ENCODE assay signal across 1 cellular context in the genomic region with DNA sequence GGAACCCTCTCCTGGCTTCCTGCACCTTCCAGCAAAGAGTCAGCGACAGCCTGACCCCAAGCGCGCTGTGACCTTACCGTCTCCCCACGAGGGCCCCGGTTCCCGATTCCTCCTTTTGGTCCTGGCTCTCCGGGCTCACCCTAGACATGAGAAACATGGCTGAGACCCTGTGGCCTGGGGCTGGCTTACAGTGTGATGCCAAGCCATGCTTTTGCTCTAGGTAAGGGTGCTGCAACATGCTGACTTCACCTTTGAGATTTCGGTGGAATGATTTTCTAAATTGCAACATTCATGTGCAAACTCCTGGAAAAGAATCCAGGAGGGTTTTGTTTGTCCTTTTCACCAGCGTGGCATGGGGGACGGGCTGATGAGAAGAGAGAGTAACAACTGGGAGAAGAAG.
TF ChIP-seq lines count a peak whose summit lies in the region.

No MANE protein-coding gene starts in this region.

TF ChIP-seq in GM23338, 12 proteins besides CTCF, POLR2A, EP300 and RAD21 (continued from another document):
- TF ChIP-seq, protein P1, sequence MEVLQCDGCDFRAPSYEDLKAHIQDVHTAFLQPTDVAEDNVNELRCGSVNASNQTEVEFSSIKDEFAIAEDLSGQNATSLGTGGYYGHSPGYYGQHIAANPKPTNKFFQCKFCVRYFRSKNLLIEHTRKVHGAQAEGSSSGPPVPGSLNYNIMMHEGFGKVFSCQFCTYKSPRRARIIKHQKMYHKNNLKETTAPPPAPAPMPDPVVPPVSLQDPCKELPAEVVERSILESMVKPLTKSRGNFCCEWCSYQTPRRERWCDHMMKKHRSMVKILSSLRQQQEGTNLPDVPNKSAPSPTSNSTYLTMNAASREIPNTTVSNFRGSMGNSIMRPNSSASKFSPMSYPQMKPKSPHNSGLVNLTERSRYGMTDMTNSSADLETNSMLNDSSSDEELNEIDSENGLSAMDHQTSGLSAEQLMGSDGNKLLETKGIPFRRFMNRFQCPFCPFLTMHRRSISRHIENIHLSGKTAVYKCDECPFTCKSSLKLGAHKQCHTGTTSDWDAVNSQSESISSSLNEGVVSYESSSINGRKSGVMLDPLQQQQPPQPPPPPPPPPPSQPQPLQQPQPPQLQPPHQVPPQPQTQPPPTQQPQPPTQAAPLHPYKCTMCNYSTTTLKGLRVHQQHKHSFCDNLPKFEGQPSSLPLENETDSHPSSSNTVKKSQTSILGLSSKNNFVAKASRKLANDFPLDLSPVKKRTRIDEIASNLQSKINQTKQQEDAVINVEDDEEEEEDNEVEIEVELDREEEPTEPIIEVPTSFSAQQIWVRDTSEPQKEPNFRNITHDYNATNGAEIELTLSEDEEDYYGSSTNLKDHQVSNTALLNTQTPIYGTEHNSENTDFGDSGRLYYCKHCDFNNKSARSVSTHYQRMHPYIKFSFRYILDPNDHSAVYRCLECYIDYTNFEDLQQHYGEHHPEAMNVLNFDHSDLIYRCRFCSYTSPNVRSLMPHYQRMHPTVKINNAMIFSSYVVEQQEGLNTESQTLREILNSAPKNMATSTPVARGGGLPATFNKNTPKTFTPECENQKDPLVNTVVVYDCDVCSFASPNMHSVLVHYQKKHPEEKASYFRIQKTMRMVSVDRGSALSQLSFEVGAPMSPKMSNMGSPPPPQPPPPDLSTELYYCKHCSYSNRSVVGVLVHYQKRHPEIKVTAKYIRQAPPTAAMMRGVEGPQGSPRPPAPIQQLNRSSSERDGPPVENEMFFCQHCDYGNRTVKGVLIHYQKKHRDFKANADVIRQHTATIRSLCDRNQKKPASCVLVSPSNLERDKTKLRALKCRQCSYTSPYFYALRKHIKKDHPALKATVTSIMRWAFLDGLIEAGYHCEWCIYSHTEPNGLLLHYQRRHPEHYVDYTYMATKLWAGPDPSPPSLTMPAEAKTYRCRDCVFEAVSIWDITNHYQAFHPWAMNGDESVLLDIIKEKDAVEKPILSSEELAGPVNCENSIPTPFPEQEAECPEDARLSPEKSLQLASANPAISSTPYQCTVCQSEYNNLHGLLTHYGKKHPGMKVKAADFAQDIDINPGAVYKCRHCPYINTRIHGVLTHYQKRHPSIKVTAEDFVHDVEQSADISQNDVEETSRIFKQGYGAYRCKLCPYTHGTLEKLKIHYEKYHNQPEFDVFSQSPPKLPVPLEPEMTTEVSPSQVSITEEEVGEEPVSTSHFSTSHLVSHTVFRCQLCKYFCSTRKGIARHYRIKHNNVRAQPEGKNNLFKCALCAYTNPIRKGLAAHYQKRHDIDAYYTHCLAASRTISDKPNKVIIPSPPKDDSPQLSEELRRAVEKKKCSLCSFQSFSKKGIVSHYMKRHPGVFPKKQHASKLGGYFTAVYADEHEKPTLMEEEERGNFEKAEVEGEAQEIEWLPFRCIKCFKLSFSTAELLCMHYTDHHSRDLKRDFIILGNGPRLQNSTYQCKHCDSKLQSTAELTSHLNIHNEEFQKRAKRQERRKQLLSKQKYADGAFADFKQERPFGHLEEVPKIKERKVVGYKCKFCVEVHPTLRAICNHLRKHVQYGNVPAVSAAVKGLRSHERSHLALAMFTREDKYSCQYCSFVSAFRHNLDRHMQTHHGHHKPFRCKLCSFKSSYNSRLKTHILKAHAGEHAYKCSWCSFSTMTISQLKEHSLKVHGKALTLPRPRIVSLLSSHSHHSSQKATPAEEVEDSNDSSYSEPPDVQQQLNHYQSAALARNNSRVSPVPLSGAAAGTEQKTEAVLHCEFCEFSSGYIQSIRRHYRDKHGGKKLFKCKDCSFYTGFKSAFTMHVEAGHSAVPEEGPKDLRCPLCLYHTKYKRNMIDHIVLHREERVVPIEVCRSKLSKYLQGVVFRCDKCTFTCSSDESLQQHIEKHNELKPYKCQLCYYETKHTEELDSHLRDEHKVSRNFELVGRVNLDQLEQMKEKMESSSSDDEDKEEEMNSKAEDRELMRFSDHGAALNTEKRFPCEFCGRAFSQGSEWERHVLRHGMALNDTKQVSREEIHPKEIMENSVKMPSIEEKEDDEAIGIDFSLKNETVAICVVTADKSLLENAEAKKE (CRISPR knock-in tag; IDR thresholded peaks at IDR 0.05): no peak
